Comparison of ENCODE assay signal across 9 cellular contexts in the genomic region with DNA sequence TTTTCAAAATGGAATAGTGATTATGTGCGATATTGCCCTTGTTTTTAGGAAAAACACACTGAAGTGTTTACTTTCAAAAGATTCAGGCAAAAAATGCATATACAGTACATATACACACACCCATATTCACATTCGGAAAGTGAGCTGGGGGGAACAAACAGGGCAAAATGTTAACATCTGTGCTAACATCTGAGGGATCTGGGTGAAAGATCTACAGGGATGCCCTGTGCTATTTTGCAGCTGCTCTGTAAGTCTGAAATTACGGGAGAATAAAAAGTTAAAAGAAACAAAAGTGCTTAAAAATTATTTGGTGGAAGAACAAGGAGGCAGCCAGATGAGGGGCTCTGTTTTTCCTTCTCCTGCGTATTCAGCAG. TPM values are rescaled to one million over a fixed set of nuclear protein-coding genes. Genes with fewer than 3 reads are reported as not detected.
DNase-seq lines count a peak whose midpoint lies in the region; ATAC-seq and TF ChIP-seq lines count a peak whose summit lies in the region.
"Had no signal": no experiment of that assay in that cellular context is flagged by ENCODE, and none has a peak within 500 bp of the region (broad histone marks: within the 10 kb centered on the region; RNA-seq: fewer than 3 reads in every experiment).

No MANE protein-coding gene starts in this region.

- no peak for DNase-seq in AG09309 (ENCODE audit: low read depth)
- no peak for DNase-seq in MG63
- no peak for DNase-seq in endothelial cell (ENCODE audit: low spot score)
- no peak for DNase-seq in COR-L47 (lab: John Stamatoyannopoulos, UW)
- no peak for DNase-seq in substantia nigra (lab: John Stamatoyannopoulos, UW)
- no peak for DNase-seq in NOMO-1 treated with dmso at 0.1 percent for 144 hours (lab: John Stamatoyannopoulos, UW; ENCODE audit: unreplicated experiment)
- DNase-seq: activated B cell treated with CpG ODN at 0.5 μM for 24 hours had no signal

- peak overlapping the region; percentile 72 for H3K9ac ChIP-seq in neural cell (ENCODE audit: low read length)

- H4K20me1 ChIP-seq in neural cell (ENCODE audit: insufficient read depth): no peaks in the 10 kb centered on the region

- peak overlapping the region; percentile 33 for H3K4me2 ChIP-seq in neural cell (ENCODE audit: low read length)

- H3K27ac Mint-ChIP-seq in endothelial cell (ENCODE audit: unreplicated experiment): peak overlapping the region; percentile 70
- H3K27ac Mint-ChIP-seq: activated B cell treated with CpG ODN at 0.5 μM for 24 hours had no signal

- H3K4me3 Mint-ChIP-seq in endothelial cell (ENCODE audit: unreplicated experiment): peak overlapping the region; percentile 91
- H3K4me3 Mint-ChIP-seq: activated B cell treated with CpG ODN at 0.5 μM for 24 hours had no signal

- H3K27me3 ChIP-seq in MG63: no peaks in the 10 kb centered on the region
- peaks cover 4% of the 10 kb centered on the region for H3K27me3 ChIP-seq in neural cell (ENCODE audit: insufficient read depth, low read depth, low read length)

- TF ChIP-seq EP300 in neural cell (conservative IDR thresholded peaks at IDR 0.05; ENCODE audit: poor library complexity, severe bottlenecking): no peak

- peaks cover 6% of the 10 kb centered on the region for H3K36me3 Mint-ChIP-seq in endothelial cell (ENCODE audit: low read depth, unreplicated experiment)

- no peak for TF ChIP-seq RAD21 in neural cell (conservative IDR thresholded peaks at IDR 0.05)

- H3K9me2 ChIP-seq in neural cell (ENCODE audit: insufficient read depth, low read length): no peaks in the 10 kb centered on the region

- peak overlapping the region; percentile 49 for H3K4me3 ChIP-seq in AG09309 (ENCODE audit: control insufficient read depth, low read depth, low read length)
- peak overlapping the region; percentile 64 for H3K4me3 ChIP-seq in MG63
- peak overlapping the region; percentile 82 for H3K4me3 ChIP-seq in neural cell (ENCODE audit: low read length)

- no peak overlapping the region for H3K27ac ChIP-seq in neural cell (ENCODE audit: low read length)
- H3K27ac ChIP-seq in substantia nigra (ENCODE audit: low read depth, low read length, poor library complexity, severe bottlenecking): no peak overlapping the region

- TF ChIP-seq CTCF in AG09309 (IDR thresholded peaks at IDR 0.05; ENCODE audit: control insufficient read depth, insufficient read depth, low read depth, low read length, missing control alignments) (no peak), endothelial cell (IDR thresholded peaks at IDR 0.05; ENCODE audit: unreplicated experiment) (no peak), neural cell (IDR thresholded peaks at IDR 0.05; ENCODE audit: poor library complexity, severe bottlenecking) (no peak)

- H3K4me1 Mint-ChIP-seq in endothelial cell (ENCODE audit: unreplicated experiment): peaks cover 15% of the 10 kb centered on the region

- no peaks in the 10 kb centered on the region for H3K9me3 ChIP-seq in MG63
- H3K9me3 ChIP-seq in neural cell (ENCODE audit: low read length): no peaks in the 10 kb centered on the region

- no peaks in the 10 kb centered on the region for H3K9me3 Mint-ChIP-seq in endothelial cell (ENCODE audit: unreplicated experiment)
- H3K9me3 Mint-ChIP-seq: activated B cell treated with CpG ODN at 0.5 μM for 24 hours had no signal

- peak overlapping the region; percentile 56 for H2AFZ ChIP-seq in neural cell (ENCODE audit: low read depth, low read length)

- peaks cover 6% of the 10 kb centered on the region for H3K27me3 Mint-ChIP-seq in endothelial cell (ENCODE audit: unreplicated experiment)

- ATAC-seq in GM18907 (IDR thresholded peaks at IDR 0.05; ENCODE audit: unreplicated experiment): no peak

- no peaks in the 10 kb centered on the region for H3F3A ChIP-seq in neural cell (ENCODE audit: insufficient read depth, low read length, poor library complexity, severe bottlenecking)

- H3K79me2 ChIP-seq in neural cell (replicated peaks; ENCODE audit: insufficient read depth, low read length): no peaks in the 10 kb centered on the region

- H3K36me3 ChIP-seq in MG63 (no peaks in the 10 kb centered on the region), neural cell (ENCODE audit: insufficient read depth, low read length) (no peaks in the 10 kb centered on the region)

TF ChIP-seq in neural cell, 6 proteins besides CTCF, POLR2A, EP300 and RAD21:
- TF ChIP-seq EZH2 (IDR thresholded peaks at IDR 0.05; ENCODE audit: borderline replicate concordance, insufficient read depth, low read length, poor library complexity, severe bottlenecking) (no peak), SMC3 (conservative IDR thresholded peaks at IDR 0.05; ENCODE audit: poor library complexity) (no peak), TAF1 (IDR thresholded peaks at IDR 0.05; ENCODE audit: low read depth) (no peak), POLR2AphosphoS5 (IDR thresholded peaks at IDR 0.05) (no peak), MXI1 (conservative IDR thresholded peaks at IDR 0.05; ENCODE audit: poor library complexity, severe bottlenecking) (no peak)
- TF ChIP-seq, protein P1, sequence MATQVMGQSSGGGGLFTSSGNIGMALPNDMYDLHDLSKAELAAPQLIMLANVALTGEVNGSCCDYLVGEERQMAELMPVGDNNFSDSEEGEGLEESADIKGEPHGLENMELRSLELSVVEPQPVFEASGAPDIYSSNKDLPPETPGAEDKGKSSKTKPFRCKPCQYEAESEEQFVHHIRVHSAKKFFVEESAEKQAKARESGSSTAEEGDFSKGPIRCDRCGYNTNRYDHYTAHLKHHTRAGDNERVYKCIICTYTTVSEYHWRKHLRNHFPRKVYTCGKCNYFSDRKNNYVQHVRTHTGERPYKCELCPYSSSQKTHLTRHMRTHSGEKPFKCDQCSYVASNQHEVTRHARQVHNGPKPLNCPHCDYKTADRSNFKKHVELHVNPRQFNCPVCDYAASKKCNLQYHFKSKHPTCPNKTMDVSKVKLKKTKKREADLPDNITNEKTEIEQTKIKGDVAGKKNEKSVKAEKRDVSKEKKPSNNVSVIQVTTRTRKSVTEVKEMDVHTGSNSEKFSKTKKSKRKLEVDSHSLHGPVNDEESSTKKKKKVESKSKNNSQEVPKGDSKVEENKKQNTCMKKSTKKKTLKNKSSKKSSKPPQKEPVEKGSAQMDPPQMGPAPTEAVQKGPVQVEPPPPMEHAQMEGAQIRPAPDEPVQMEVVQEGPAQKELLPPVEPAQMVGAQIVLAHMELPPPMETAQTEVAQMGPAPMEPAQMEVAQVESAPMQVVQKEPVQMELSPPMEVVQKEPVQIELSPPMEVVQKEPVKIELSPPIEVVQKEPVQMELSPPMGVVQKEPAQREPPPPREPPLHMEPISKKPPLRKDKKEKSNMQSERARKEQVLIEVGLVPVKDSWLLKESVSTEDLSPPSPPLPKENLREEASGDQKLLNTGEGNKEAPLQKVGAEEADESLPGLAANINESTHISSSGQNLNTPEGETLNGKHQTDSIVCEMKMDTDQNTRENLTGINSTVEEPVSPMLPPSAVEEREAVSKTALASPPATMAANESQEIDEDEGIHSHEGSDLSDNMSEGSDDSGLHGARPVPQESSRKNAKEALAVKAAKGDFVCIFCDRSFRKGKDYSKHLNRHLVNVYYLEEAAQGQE (IDR thresholded peaks at IDR 0.05; ENCODE audit: borderline replicate concordance): no peak
TF ChIP-seq in neural cell: peak in this region for 0.

RNA-seq across cellular contexts. Expression of a gene that starts 0.9 kb away (rescaled TPM):
- 61.5 and 148 TPM in 2 replicates for total RNA-seq in MG63 (2014; rRNA removed; shearing (Covaris generic); ENCODE audit: low replicate concordance)
- total RNA-seq in endothelial cell (ENCODE audit: unreplicated experiment): 40.6 TPM
- polyA plus RNA-seq in neural cell: 52.4 and 54.6 TPM in 2 replicates
- 15.3 and 17.9 TPM in 2 replicates for polyA minus RNA-seq in neural cell
- total RNA-seq: activated B cell treated with CpG ODN at 0.5 μM for 24 hours had no signal

RNA-seq across cellular contexts. Expression of a gene that starts 31.2 kb away (rescaled TPM):
- total RNA-seq in MG63 (2014; rRNA removed; shearing (Covaris generic); ENCODE audit: low replicate concordance): not detected in 2 replicates
- total RNA-seq in endothelial cell (ENCODE audit: unreplicated experiment): not detected
- polyA plus RNA-seq in neural cell: not detected in 2 replicates
- not detected in 2 replicates for polyA minus RNA-seq in neural cell
- total RNA-seq: activated B cell treated with CpG ODN at 0.5 μM for 24 hours had no signal

RNA-seq across cellular contexts. Expression of a gene that starts 51.9 kb away (rescaled TPM):
- total RNA-seq in MG63 (2014; rRNA removed; shearing (Covaris generic); ENCODE audit: low replicate concordance): not detected in 2 replicates
- total RNA-seq in endothelial cell (ENCODE audit: unreplicated experiment): not detected
- polyA plus RNA-seq in neural cell: not detected in 2 replicates
- polyA minus RNA-seq in neural cell: not detected in 2 replicates
- total RNA-seq: activated B cell treated with CpG ODN at 0.5 μM for 24 hours had no signal
